Comparison of ENCODE assay signal across 1 cellular context in the genomic region with DNA sequence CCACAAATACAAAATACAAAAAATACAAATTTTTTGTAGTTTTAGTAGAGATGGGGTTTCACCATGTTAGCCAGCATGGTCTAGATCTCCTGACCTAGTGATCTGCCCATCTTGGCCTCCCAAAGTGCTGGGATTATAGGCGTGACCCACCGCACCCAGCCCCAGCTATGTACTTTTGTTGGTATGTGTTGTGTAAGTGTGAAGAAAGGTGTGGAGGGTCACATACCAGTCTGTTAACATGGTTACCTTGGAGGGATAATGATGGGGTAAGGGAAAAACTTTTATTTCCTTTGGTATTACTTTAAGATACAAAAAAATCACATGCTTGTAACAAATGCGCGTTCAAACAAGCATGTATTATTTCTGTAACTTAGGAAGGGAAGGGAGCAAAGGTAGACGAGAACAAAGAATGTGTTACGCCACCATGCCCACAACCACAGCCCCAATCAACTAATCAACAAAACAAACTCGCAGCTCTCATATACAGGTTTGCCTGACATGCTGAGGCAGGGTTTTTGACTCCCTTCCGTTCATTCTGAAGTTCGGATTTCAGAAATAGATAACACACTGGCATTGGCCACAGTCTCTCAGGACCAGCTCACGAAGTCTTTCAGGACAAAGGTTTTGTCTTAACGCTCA.
TF ChIP-seq lines count a peak whose summit lies in the region.

No MANE protein-coding gene starts in this region.

TF ChIP-seq in H1, 55 proteins besides CTCF, POLR2A, EP300 and RAD21:
- TF ChIP-seq POU5F1 (IDR thresholded peaks at IDR 0.05; ENCODE audit: low read depth, low read length) (no peak), SIX5 (IDR thresholded peaks at IDR 0.05; ENCODE audit: low read depth, low read length) (no peak), CTBP2 (IDR thresholded peaks at IDR 0.05; ENCODE audit: borderline replicate concordance, insufficient read depth, insufficient read length, low read length) (no peak), YY1 (IDR thresholded peaks at IDR 0.05; ENCODE audit: low read depth, low read length) (no peak), TEAD4 (IDR thresholded peaks at IDR 0.05; ENCODE audit: low read depth, low read length) (no peak), HDAC6 (IDR thresholded peaks at IDR 0.05; ENCODE audit: low read depth, low read length) (no peak), POLR2AphosphoS5 (IDR thresholded peaks at IDR 0.05; ENCODE audit: low read depth, low read length) (no peak), BACH1 (IDR thresholded peaks at IDR 0.05; ENCODE audit: low read length) (no peak)
- TF ChIP-seq, protein P1, sequence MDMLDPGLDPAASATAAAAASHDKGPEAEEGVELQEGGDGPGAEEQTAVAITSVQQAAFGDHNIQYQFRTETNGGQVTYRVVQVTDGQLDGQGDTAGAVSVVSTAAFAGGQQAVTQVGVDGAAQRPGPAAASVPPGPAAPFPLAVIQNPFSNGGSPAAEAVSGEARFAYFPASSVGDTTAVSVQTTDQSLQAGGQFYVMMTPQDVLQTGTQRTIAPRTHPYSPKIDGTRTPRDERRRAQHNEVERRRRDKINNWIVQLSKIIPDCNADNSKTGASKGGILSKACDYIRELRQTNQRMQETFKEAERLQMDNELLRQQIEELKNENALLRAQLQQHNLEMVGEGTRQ (IDR thresholded peaks at IDR 0.05; ENCODE audit: low read length) = no peak
TF ChIP-seq in H1: peak in this region for 0.
